2 cellular contexts compared by ENCODE assay signal in the genomic region with DNA sequence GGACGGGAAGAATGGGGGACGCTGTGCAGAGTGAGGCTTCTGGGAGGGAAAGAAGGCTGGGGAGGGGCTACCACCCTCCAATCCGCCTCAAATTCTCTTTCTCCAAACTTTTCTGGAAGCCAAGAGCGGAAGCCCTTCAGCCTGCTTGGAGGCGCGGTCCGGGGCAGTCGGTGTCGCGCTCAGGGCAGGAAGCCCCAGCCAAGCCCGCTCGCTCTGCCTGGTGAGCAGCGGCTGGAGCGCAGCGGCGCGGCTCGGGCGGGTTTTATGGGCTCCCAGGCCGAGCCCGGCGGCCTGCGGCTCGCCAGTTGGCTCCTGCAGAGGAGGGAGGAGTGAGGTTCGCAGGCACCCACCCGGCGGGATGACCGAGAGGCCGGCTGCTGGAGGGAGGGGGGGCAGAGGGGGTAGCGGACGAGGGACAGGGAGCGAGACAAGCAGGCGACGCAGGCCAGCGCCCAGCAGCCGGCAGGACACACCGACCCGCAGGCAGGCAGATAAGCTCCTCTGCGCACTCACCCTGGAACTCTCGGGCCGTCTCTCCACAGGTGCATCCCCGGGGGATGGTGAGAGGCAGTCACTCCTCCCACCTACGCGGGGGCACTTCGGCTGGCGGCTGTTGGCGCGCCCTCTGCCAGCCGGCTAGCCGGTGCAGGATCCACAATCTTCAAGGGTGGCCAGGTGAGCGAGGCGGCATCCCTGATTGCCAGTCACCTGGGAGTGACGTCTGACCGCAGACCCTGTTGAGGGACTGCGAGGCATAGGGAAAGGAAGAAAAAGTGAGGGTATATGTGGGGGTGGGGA.
TF ChIP-seq lines count a peak whose summit lies in the region.

A gene with protein sequence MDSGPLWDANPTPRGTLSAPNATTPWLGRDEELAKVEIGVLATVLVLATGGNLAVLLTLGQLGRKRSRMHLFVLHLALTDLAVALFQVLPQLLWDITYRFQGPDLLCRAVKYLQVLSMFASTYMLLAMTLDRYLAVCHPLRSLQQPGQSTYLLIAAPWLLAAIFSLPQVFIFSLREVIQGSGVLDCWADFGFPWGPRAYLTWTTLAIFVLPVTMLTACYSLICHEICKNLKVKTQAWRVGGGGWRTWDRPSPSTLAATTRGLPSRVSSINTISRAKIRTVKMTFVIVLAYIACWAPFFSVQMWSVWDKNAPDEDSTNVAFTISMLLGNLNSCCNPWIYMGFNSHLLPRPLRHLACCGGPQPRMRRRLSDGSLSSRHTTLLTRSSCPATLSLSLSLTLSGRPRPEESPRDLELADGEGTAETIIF (minus strand): TSS at position 238 of the 798 bp plus-strand sequence. CDS start 498 bp downstream, outside the sequence.

TF ChIP-seq in IMR-90, 13 proteins besides CTCF, POLR2A, EP300 and RAD21 (continued from another document):
- TF ChIP-seq FOS (IDR thresholded peaks at IDR 0.05; ENCODE audit: low read depth, low read length) = no peak
- no peak for TF ChIP-seq MAFK (IDR thresholded peaks at IDR 0.05; ENCODE audit: low read depth, low read length)
- TF ChIP-seq, protein P1, sequence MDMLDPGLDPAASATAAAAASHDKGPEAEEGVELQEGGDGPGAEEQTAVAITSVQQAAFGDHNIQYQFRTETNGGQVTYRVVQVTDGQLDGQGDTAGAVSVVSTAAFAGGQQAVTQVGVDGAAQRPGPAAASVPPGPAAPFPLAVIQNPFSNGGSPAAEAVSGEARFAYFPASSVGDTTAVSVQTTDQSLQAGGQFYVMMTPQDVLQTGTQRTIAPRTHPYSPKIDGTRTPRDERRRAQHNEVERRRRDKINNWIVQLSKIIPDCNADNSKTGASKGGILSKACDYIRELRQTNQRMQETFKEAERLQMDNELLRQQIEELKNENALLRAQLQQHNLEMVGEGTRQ (IDR thresholded peaks at IDR 0.05; ENCODE audit: low read depth, low read length) = no peak
- no peak for TF ChIP-seq CHD1 (IDR thresholded peaks at IDR 0.05; ENCODE audit: low read depth, low read length)
- TF ChIP-seq RCOR1 (IDR thresholded peaks at IDR 0.05; ENCODE audit: insufficient replicate concordance, low read length) = no peak

TF ChIP-seq in neural cell, 6 proteins besides CTCF, POLR2A, EP300 and RAD21:
- peak; percentile 57 for TF ChIP-seq EZH2 (IDR thresholded peaks at IDR 0.05; ENCODE audit: borderline replicate concordance, insufficient read depth, low read length, poor library complexity, severe bottlenecking)
- TF ChIP-seq MXI1 (conservative IDR thresholded peaks at IDR 0.05; ENCODE audit: poor library complexity, severe bottlenecking) = no peak
- no peak for TF ChIP-seq SMC3 (conservative IDR thresholded peaks at IDR 0.05; ENCODE audit: poor library complexity)
